25 cellular contexts compared by ENCODE assay signal in genomic region chr4:56450342-56450741, GRCh38. TPM values are rescaled to one million over a fixed set of nuclear protein-coding genes. Genes with fewer than 3 reads are reported as not detected.
"Had no signal": no experiment of that assay in that cellular context is flagged by ENCODE, and none has a peak within 500 bp of the region (broad histone marks: within the 10 kb centered on the region; RNA-seq: fewer than 3 reads in every experiment).

No MANE protein-coding gene starts in this region.

- H3K4me1 Mint-ChIP-seq: activated B cell treated with CpG ODN at 0.5 μM for 24 hours had no signal

- H3K4me1 ChIP-seq: adrenal gland had no signal

- H3K4me3 ChIP-seq: adrenal gland, PC-9 had no signal

- H3K4me2 ChIP-seq: PC-9 had no signal

- H2AFZ ChIP-seq: PC-9 had no signal

- H3K27me3 Mint-ChIP-seq: activated B cell treated with CpG ODN at 0.5 μM for 24 hours; activated CD4-positive, alpha-beta memory T cell treated with anti-CD3 and anti-CD28 coated beads for 36 hours; activated CD4-positive, alpha-beta T cell treated with anti-CD3 and anti-CD28 coated beads, Interleukin-2, amount 10 ng/mL, durations not matched to agents 24 days and 14 days; activated naive CD8-positive, alpha-beta T cell treated with anti-CD3 and anti-CD28 coated beads, Interleukin-2, amount 10 ng/mL, durations not matched to agents 7 days and 5 days had no signal

- H3K27ac ChIP-seq: adrenal gland, PC-9 had no signal

- H3K27me3 ChIP-seq: adrenal gland had no signal

- H3K27ac Mint-ChIP-seq: activated B cell treated with CpG ODN at 0.5 μM for 24 hours; activated CD4-positive, alpha-beta memory T cell treated with anti-CD3 and anti-CD28 coated beads for 36 hours; activated CD4-positive, alpha-beta T cell treated with anti-CD3 and anti-CD28 coated beads, Interleukin-2, amount 10 ng/mL, durations not matched to agents 24 days and 14 days; activated naive CD8-positive, alpha-beta T cell treated with anti-CD3 and anti-CD28 coated beads, Interleukin-2, amount 10 ng/mL, durations not matched to agents 7 days and 5 days had no signal

- H3K4me3 Mint-ChIP-seq: activated B cell treated with CpG ODN at 0.5 μM for 24 hours; activated CD4-positive, alpha-beta memory T cell treated with anti-CD3 and anti-CD28 coated beads for 36 hours; activated CD4-positive, alpha-beta T cell treated with anti-CD3 and anti-CD28 coated beads, Interleukin-2, amount 10 ng/mL, durations not matched to agents 24 days and 14 days; activated naive CD8-positive, alpha-beta T cell treated with anti-CD3 and anti-CD28 coated beads, Interleukin-2, amount 10 ng/mL, durations not matched to agents 7 days and 5 days had no signal

- H3K9me3 ChIP-seq: adrenal gland had no signal

- DNase-seq: activated B cell treated with CpG ODN at 0.5 μM for 24 hours; activated CD4-positive, alpha-beta memory T cell treated with anti-CD3 and anti-CD28 coated beads for 36 hours; activated CD4-positive, alpha-beta T cell treated with anti-CD3 and anti-CD28 coated beads for 1 hour; activated CD8-positive, alpha-beta memory T cell treated with anti-CD3 and anti-CD28 coated beads for 24 hours; activated gamma-delta T cell treated with Interleukin-2 at 50 U/mL for 16 hours; activated naive CD4-positive, alpha-beta T cell treated with anti-CD3 and anti-CD28 coated beads, Interleukin-2, amount 50 U/mL, for 16 hours; activated naive CD8-positive, alpha-beta T cell treated with anti-CD3 and anti-CD28 coated beads, Interleukin-2, amount 10 ng/mL, durations not matched to agents 7 days and 5 days; activated T-cell treated with anti-CD3 and anti-CD28 coated beads, Interleukin-2, amount 50 U/mL, for 48 hours; adrenal gland; anterior cingulate cortex; cerebellar nuclear complex; NCI-H1105 treated with DMSO at 0.1 percent for 48 hours; NCI-H1436 treated with DMSO at 0.1 percent for 48 hours; NCI-H187 treated with DMSO at 0.1 percent for 48 hours; NCI-H2081 treated with DMSO at 0.1 percent for 48 hours; NCI-H446; NCI-H524; PC-9; SHP77 treated with DMSO at 0.1 percent for 48 hours; T-helper 2 cell; T1000 had no signal

RNA-seq across cellular contexts. Expression of gene ARL9, which starts 55.2 kb away (rescaled TPM):
- total RNA-seq: activated CD4-positive, alpha-beta memory T cell treated with anti-CD3 and anti-CD28 coated beads for 36 hours; activated CD4-positive, alpha-beta T cell treated with anti-CD3 and anti-CD28 coated beads, Interleukin-2, amount 10 ng/mL, durations not matched to agents 24 days and 14 days; activated T-helper 2 cell treated with anti-CD3 and anti-CD28 coated beads, Interferon-gamma antibody, Interleukin-2, Interleukin-4, amounts not matched to agents 10 μg/mL and 5 μg/mL and 100 μg/mL, durations not matched to agents 14 hours and 24 hours and 36 hours; cardiac septum; PC-9; SK-MEL-5 had no signal
